Comparison of ENCODE assay signal across 8 cellular contexts in genomic region chr14:22545842-22546721, GRCh38.
DNase-seq lines count a peak whose midpoint lies in the region; ATAC-seq and TF ChIP-seq lines count a peak whose summit lies in the region.

No MANE protein-coding gene starts in this region.

- peaks cover 0 to 21% (median 20%) of the 10 kb centered on the region in 4 donors for H3K4me1 ChIP-seq in tibial artery

- no peaks in the 10 kb centered on the region for H3K27me3 ChIP-seq in tibial artery

- peak; percentile 61 for DNase-seq in activated T-cell treated with anti-CD3 and anti-CD28 coated beads, Interleukin-2, amount 50 U/mL, for 1 hour
- DNase-seq in activated T-cell treated with anti-CD3 and anti-CD28 coated beads for 4 hours (no peak), amniotic epithelial cell (ENCODE audit: low read depth) (peak; percentile 67), kidney glomerular epithelial cell (lab: John Stamatoyannopoulos, UW) (peak; percentile 68), tibial artery (no peak), SW 1271 (lab: John Stamatoyannopoulos, UW) (no peak)

- H3K36me3 ChIP-seq in tibial artery, result no peaks in the 10 kb centered on the region

- ATAC-seq in HG02610 (IDR thresholded peaks at IDR 0.05; ENCODE audit: unreplicated experiment) (no peak), GM19035 (IDR thresholded peaks at IDR 0.05; ENCODE audit: unreplicated experiment) (no peak)

- no peak for TF ChIP-seq CTCF in tibial artery (IDR thresholded peaks at IDR 0.05)

- intact Hi-C loops in tibial artery (cut with DNase I; ENCODE audit: low total_unique reads), result no loop called here

- H3K9me3 ChIP-seq in tibial artery, result no peaks in the 10 kb centered on the region

- no peak overlapping the region for H3K4me3 ChIP-seq in tibial artery

- peak overlapping the region; percentile 66 to 75 for H3K27ac ChIP-seq in tibial artery

Comparison
In these comparisons a context has a peak if more than half of its experiments do, and no peak if none do; other contexts are left out.
1. DNase-seq: peak in activated T-cell treated with anti-CD3 and anti-CD28 coated beads, Interleukin-2, amount 50 U/mL, for 1 hour (single experiment), amniotic epithelial cell (single experiment) and kidney glomerular epithelial cell (single experiment); none in activated T-cell treated with anti-CD3 and anti-CD28 coated beads for 4 hours (single experiment), tibial artery (0 of 2) and SW 1271 (0 of 2).